ENCODE assay signal across 8 cellular contexts in the genomic region with DNA sequence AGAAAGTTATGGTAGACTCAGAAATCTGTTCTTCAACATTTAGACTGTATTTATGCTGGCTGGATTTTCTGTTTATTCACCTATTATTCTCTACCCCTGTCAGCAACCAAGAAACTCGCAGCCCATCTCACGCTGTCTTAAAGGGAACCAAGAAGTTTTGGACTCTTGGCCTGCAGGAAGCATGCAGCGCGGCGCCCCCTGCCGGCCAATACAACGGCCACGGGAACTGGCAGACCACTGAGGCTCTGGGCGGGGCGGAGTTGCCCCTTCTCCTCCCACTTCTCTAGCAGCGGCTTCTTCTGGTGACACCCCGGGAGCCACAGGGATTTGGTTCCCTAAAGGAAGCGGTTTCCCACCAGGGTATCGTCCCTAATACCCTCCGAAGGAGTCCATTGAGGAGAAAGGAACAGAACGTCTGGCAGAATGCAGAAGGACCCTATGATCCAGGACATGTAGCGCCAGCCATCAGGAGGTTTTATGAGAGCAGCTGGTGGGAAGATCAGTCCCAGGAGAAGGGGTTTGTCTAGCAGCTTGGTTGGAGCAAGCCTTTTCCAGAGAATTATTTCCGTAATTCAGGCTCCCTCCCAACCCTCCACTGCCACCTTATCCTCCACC. TPM values are rescaled to one million over a fixed set of nuclear protein-coding genes. Genes with fewer than 3 reads are reported as not detected.
DNase-seq lines count a peak whose midpoint lies in the region; ATAC-seq and TF ChIP-seq lines count a peak whose summit lies in the region.

No MANE protein-coding gene starts in this region.

- peak; percentile 57 for TF ChIP-seq CTCF in GM13977 (IDR thresholded peaks at IDR 0.05; ENCODE audit: extremely low read depth, insufficient read depth, missing control alignments)

- DNase-seq in A172 (ENCODE audit: low spot score) = peak; percentile 1
- DNase-seq in GM13977 (ENCODE audit: low spot score) = peak; percentile 7
- peak; percentile 68 for DNase-seq in activated CD4-positive, alpha-beta T cell treated with anti-CD3 and anti-CD28 coated beads for 48 hours
- peak; percentile 5 for DNase-seq in globus pallidus (ENCODE audit: low spot score)
- peak; percentile 24 to 63 for DNase-seq in stimulated activated CD4-positive, alpha-beta T cell treated with anti-CD3 and anti-CD28 coated beads, Interleukin-2, amount 100 ng/mL, for 24 hours
- DNase-seq in superior temporal gyrus (ENCODE audit: extremely low spot score) = no peak
- no peak for DNase-seq in NOMO-1 treated with dmso at 0.1 percent for 144 hours (lab: John Stamatoyannopoulos, UW; ENCODE audit: unreplicated experiment)

- in situ Hi-C loops in GM13977 (cut with MboI; ENCODE audit: low pct_unique_long_range_greater_than_20kb, low sequenced_read_pairs, unreplicated experiment) = no loop called here

- ATAC-seq in HG03520 (IDR thresholded peaks at IDR 0.05; ENCODE audit: unreplicated experiment) = no peak

RNA-seq across cellular contexts. Expression of a gene that starts 21.0 kb away (rescaled TPM):
- total RNA-seq in A172 (2014; rRNA removed; shearing (Covaris generic)) = not detected in 2 replicates

RNA-seq across cellular contexts. Expression of a gene that starts 43.1 kb away (rescaled TPM):
- not detected in 2 replicates for total RNA-seq in A172 (2014; rRNA removed; shearing (Covaris generic))

RNA-seq across cellular contexts. Expression of a gene that starts 55.5 kb away (rescaled TPM):
- total RNA-seq in A172 (2014; rRNA removed; shearing (Covaris generic)) = 55.4 and 71.8 TPM in 2 replicates

Comparison
In these comparisons a context has a peak if more than half of its experiments do, and no peak if none do; other contexts are left out.
1. DNase-seq: peak in A172 (single experiment), GM13977 (single experiment), activated CD4-positive, alpha-beta T cell treated with anti-CD3 and anti-CD28 coated beads for 48 hours (single experiment), globus pallidus (single experiment) and stimulated activated CD4-positive, alpha-beta T cell treated with anti-CD3 and anti-CD28 coated beads, Interleukin-2, amount 100 ng/mL, for 24 hours (2 of 2); none in superior temporal gyrus (single experiment) and NOMO-1 treated with dmso at 0.1 percent for 144 hours (single experiment).